1 cellular context compared by ENCODE assay signal in genomic region chr16:5216681-5217080, GRCh38.
TF ChIP-seq lines count a peak whose summit lies in the region.

No MANE protein-coding gene starts in this region.

TF ChIP-seq in H1, 55 proteins besides CTCF, POLR2A, EP300 and RAD21 (continued from another document):
- no peak for TF ChIP-seq SAP30 (IDR thresholded peaks at IDR 0.05; ENCODE audit: insufficient read depth, insufficient replicate concordance, low read length)
- no peak for TF ChIP-seq ATF2 (IDR thresholded peaks at IDR 0.05; ENCODE audit: low read length)
- no peak for TF ChIP-seq SP2 (IDR thresholded peaks at IDR 0.05; ENCODE audit: low read length)
- no peak for TF ChIP-seq BACH1 (IDR thresholded peaks at IDR 0.05; ENCODE audit: low read length)
